Comparison of ENCODE assay signal across 15 cellular contexts in the genomic region with DNA sequence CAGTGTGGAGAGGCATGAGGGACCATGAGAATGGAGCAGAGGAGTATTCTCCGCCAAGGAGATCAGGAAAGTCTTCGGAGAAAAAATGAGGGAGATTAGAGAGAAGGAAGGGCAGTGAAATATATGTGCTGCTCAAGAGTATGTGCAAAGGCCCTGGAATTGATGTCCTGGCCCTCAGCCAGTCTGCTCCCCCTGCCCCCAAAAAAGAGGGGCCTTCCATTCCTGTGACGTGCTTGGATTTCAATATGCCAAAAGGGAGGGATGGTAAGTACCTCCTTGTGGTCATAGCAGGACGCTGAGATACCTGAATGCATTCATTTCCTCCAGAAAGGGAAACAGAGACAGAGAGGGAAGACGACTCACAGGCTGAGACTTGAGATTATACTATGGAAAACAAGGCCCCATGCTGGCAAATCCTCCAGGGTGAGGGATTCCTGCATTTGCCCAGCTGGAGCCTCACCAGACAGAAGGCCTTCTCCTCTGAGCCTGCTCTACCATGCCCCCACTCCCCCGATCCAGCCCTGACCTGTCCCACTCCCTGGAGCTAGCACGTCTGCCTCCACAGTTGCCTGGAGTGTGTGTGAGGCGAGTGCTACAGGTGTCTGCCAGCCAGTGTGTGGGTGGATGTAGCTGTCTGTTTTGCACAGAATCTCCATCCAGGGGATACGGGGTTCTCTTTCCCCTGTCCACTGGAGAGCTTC. TPM values are rescaled to one million over a fixed set of nuclear protein-coding genes. Genes with fewer than 3 reads are reported as not detected.
DNase-seq lines count a peak whose midpoint lies in the region; ATAC-seq lines count a peak whose summit lies in the region.
"Had no signal": no experiment of that assay in that cellular context is flagged by ENCODE, and none has a peak within 500 bp of the region (broad histone marks: within the 10 kb centered on the region; RNA-seq: fewer than 3 reads in every experiment).

No MANE protein-coding gene starts in this region.

- peaks cover 37% of the 10 kb centered on the region for H3K4me1 ChIP-seq in stomach smooth muscle (ENCODE audit: control insufficient read depth, insufficient read depth, low read length)

- H3K4me3 ChIP-seq in stomach smooth muscle (ENCODE audit: low read length in 2 of 2), result no peak overlapping the region

- H3K9me3 Mint-ChIP-seq in activated CD8-positive, alpha-beta memory T cell treated with anti-CD3 and anti-CD28 coated beads, Interleukin-2, amount 10 ng/mL, durations not matched to agents 7 days and 5 days (ENCODE audit: low read depth), result no peaks in the 10 kb centered on the region

- H3K36me3 ChIP-seq in stomach smooth muscle (ENCODE audit: control insufficient read depth in 2 of 2, insufficient read depth in 2 of 2, low read length in 2 of 2), result no peaks in the 10 kb centered on the region

- intact Hi-C loops in Right ventricle myocardium superior (cut with DNase I) (no loop called here), left cardiac atrium (cut with DNase I) (no loop called here)

- peak overlapping the region; percentile 50 for H3K27ac Mint-ChIP-seq in activated CD8-positive, alpha-beta memory T cell treated with anti-CD3 and anti-CD28 coated beads, Interleukin-2, amount 10 ng/mL, durations not matched to agents 7 days and 5 days

- H3K27me3 Mint-ChIP-seq in activated CD8-positive, alpha-beta memory T cell treated with anti-CD3 and anti-CD28 coated beads, Interleukin-2, amount 10 ng/mL, durations not matched to agents 7 days and 5 days, result peaks cover 4% of the 10 kb centered on the region

- H3K36me3 Mint-ChIP-seq in activated CD8-positive, alpha-beta memory T cell treated with anti-CD3 and anti-CD28 coated beads, Interleukin-2, amount 10 ng/mL, durations not matched to agents 7 days and 5 days, result no peaks in the 10 kb centered on the region

- no peak overlapping the region for H3K4me3 Mint-ChIP-seq in activated CD8-positive, alpha-beta memory T cell treated with anti-CD3 and anti-CD28 coated beads, Interleukin-2, amount 10 ng/mL, durations not matched to agents 7 days and 5 days

- H3K27ac ChIP-seq in stomach smooth muscle (ENCODE audit: low read length), result peak overlapping the region; percentile 31
- H3K27ac ChIP-seq: foreskin keratinocyte, HL-60 had no signal

- no peaks in the 10 kb centered on the region for H3K9me3 ChIP-seq in stomach smooth muscle (ENCODE audit: control insufficient read depth in 2 of 2, low read length in 2 of 2)

- DNase-seq in Right ventricle myocardium superior (peak; percentile 3), left cardiac atrium (no peak), iPS-NIHi7 (ENCODE audit: extremely low spot score) (peak; percentile 41), HuH-7.5 (ENCODE audit: low spot score) (no peak), NCI-H748 (lab: John Stamatoyannopoulos, UW; ENCODE audit: unreplicated experiment) (no peak), DMS153 (lab: John Stamatoyannopoulos, UW) (no peak)
- no peak for DNase-seq in activated CD8-positive, alpha-beta memory T cell treated with anti-CD3 and anti-CD28 coated beads, Interleukin-2, amount 10 ng/mL, durations not matched to agents 7 days and 5 days
- DNase-seq: cortex of kidney, foreskin keratinocyte, kidney glomerular epithelial cell, NCI-H1048, occipital lobe had no signal

- peaks cover 48% of the 10 kb centered on the region for H3K4me1 Mint-ChIP-seq in activated CD8-positive, alpha-beta memory T cell treated with anti-CD3 and anti-CD28 coated beads, Interleukin-2, amount 10 ng/mL, durations not matched to agents 7 days and 5 days

- H3K9ac ChIP-seq in stomach smooth muscle (ENCODE audit: low read length in 2 of 2), result no peak overlapping the region

- H3K27me3 ChIP-seq in stomach smooth muscle (ENCODE audit: control insufficient read depth in 1 of 2, insufficient read depth in 2 of 2, low read length in 2 of 2), result peaks cover 0 to 1% of the 10 kb centered on the region in 2 donors
- H3K27me3 ChIP-seq: foreskin keratinocyte had no signal

- ATAC-seq in Right ventricle myocardium superior (ENCODE audit: poor library complexity), result no peak
- no peak for ATAC-seq in left cardiac atrium
- no peak for ATAC-seq in activated CD8-positive, alpha-beta memory T cell treated with anti-CD3 and anti-CD28 coated beads, Interleukin-2, amount 10 ng/mL, durations not matched to agents 7 days and 5 days
- ATAC-seq: foreskin keratinocyte had no signal

- CTCF ChIA-PET in activated CD8-positive, alpha-beta memory T cell treated with anti-CD3 and anti-CD28 coated beads, Interleukin-2, amount 10 ng/mL, durations not matched to agents 7 days and 5 days (lab: Charles Lee), result interaction anchor here (1.0 to 4.4 kb wide), 5 partner anchors 15 to 85 kb away, joined by 3 to 22 read pairs (median 6); partner anchors contain the start of gene AAAS

RNA-seq across cellular contexts. Expression of gene RARG, which starts 3.9 kb away (rescaled TPM):
- total RNA-seq in Right ventricle myocardium superior, result 15.4 TPM
- 10 to 100 TPM; 13.5 to 24.1 TPM for total RNA-seq in left cardiac atrium
- 10 to 100 TPM; 29.4 to 38.8 TPM for total RNA-seq in activated CD8-positive, alpha-beta memory T cell treated with anti-CD3 and anti-CD28 coated beads, Interleukin-2, amount 10 ng/mL, durations not matched to agents 7 days and 5 days

RNA-seq across cellular contexts. Expression of gene ITGB7, which starts 28.8 kb away (rescaled TPM):
- total RNA-seq in Right ventricle myocardium superior (0.97 TPM), left cardiac atrium (1 to 10 TPM in 1 of 2 donors, under 1 TPM in 1; 0.81 to 2.1 TPM)
- total RNA-seq in activated CD8-positive, alpha-beta memory T cell treated with anti-CD3 and anti-CD28 coated beads, Interleukin-2, amount 10 ng/mL, durations not matched to agents 7 days and 5 days, result 100 to 1,000 TPM; 567 to 729 TPM
- total RNA-seq: NCI-H460, occipital lobe had no signal

RNA-seq across cellular contexts. Expression of gene ESPL1, which starts 32.2 kb away (rescaled TPM):
- total RNA-seq in Right ventricle myocardium superior, result 0.81 TPM
- total RNA-seq in left cardiac atrium, result 1 to 10 TPM in 1 of 2 donors, under 1 TPM in 1; 0.58 to 1.3 TPM
- total RNA-seq in activated CD8-positive, alpha-beta memory T cell treated with anti-CD3 and anti-CD28 coated beads, Interleukin-2, amount 10 ng/mL, durations not matched to agents 7 days and 5 days, result 100 to 1,000 TPM in 1 of 2 experiments, 10 to 100 TPM in 1; 99.0 to 137 TPM

RNA-seq across cellular contexts. Expression of gene CSAD, which starts 55.2 kb away (rescaled TPM):
- total RNA-seq in Right ventricle myocardium superior, result 8.2 TPM
- total RNA-seq in left cardiac atrium, result 10 to 100 TPM; 16.8 to 19.7 TPM
- total RNA-seq in activated CD8-positive, alpha-beta memory T cell treated with anti-CD3 and anti-CD28 coated beads, Interleukin-2, amount 10 ng/mL, durations not matched to agents 7 days and 5 days, result 10 to 100 TPM; 19.6 to 28.1 TPM

RNA-seq across cellular contexts. Expression of gene ZNF740, which starts 55.4 kb away (rescaled TPM):
- 29.4 TPM for total RNA-seq in Right ventricle myocardium superior
- 10 to 100 TPM; 19.0 to 20.0 TPM for total RNA-seq in left cardiac atrium
- total RNA-seq in activated CD8-positive, alpha-beta memory T cell treated with anti-CD3 and anti-CD28 coated beads, Interleukin-2, amount 10 ng/mL, durations not matched to agents 7 days and 5 days, result 10 to 100 TPM; 35.8 to 47.0 TPM

Comparison
In these comparisons a context has a peak if more than half of its experiments do, and no peak if none do; other contexts are left out.
1. DNase-seq: peak in Right ventricle myocardium superior (single experiment) and iPS-NIHi7 (single experiment); none in left cardiac atrium (single experiment), activated CD8-positive, alpha-beta memory T cell treated with anti-CD3 and anti-CD28 coated beads, Interleukin-2, amount 10 ng/mL, durations not matched to agents 7 days and 5 days (single experiment), HuH-7.5 (single experiment), NCI-H748 (single experiment) and DMS153 (single experiment).
2. RNA of gene ITGB7, which starts 28.8 kb away (total RNA-seq): 567 to 729 TPM in activated CD8-positive, alpha-beta memory T cell treated with anti-CD3 and anti-CD28 coated beads, Interleukin-2, amount 10 ng/mL, durations not matched to agents 7 days and 5 days; 0.81 to 2.1 TPM in left cardiac atrium and 0.97 TPM in Right ventricle myocardium superior (single experiment); every median in the first group is over 100 times any median in the second.
3. RNA of gene ESPL1, which starts 32.2 kb away (total RNA-seq): 99.0 to 137 TPM in activated CD8-positive, alpha-beta memory T cell treated with anti-CD3 and anti-CD28 coated beads, Interleukin-2, amount 10 ng/mL, durations not matched to agents 7 days and 5 days; 0.58 to 1.3 TPM in left cardiac atrium and 0.81 TPM in Right ventricle myocardium superior (single experiment); every median in the first group is over 10 times any median in the second.